In the genomic region with DNA sequence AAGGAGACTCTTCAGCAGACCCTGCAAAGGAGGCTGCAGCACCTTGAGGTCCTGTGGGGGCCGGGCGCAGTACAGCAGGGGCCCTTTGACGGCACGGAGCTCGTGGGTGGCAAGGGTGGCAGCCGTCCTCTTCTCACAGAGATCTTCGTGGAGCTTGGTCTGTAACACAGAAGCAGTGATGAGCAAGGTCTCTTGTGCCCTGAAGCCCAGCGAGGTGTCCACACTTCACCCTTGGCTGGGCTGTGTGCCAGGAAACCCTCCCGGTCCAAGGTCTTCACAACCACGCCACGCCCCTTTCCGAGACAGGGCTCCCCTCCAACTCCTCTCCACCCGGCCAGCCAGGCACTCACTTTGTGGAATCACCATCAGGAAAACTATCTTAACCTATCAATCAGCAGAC, we compare ENCODE assay signal across 1 cellular context.
TF ChIP-seq lines count a peak whose summit lies in the region.

No MANE protein-coding gene starts in this region.

TF ChIP-seq in HepG2, 621 proteins besides CTCF, POLR2A, EP300 and RAD21 (continues in another document):
- TF ChIP-seq PHF5A (CRISPR knock-in tag; IDR thresholded peaks at IDR 0.05; ENCODE audit: low read depth, unreplicated experiment), result peak; percentile 40
- TF ChIP-seq, protein P1, sequence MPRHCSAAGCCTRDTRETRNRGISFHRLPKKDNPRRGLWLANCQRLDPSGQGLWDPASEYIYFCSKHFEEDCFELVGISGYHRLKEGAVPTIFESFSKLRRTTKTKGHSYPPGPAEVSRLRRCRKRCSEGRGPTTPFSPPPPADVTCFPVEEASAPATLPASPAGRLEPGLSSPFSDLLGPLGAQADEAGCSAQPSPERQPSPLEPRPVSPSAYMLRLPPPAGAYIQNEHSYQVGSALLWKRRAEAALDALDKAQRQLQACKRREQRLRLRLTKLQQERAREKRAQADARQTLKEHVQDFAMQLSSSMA (CRISPR knock-in tag; IDR thresholded peaks at IDR 0.05), result 0 out of 2 replicates have a peak, but pooled peaks have one; percentile 45
- peak; percentile 39; the same call in 1 of the 2 replicates for TF ChIP-seq MED1 (CRISPR knock-in tag; IDR thresholded peaks at IDR 0.05)
- TF ChIP-seq NFYC (CRISPR knock-in tag; IDR thresholded peaks at IDR 0.05), result no peak
- TF ChIP-seq PATZ1 (CRISPR knock-in tag; IDR thresholded peaks at IDR 0.05), result peak; percentile 33
- no peak for TF ChIP-seq ZNF549 (CRISPR knock-in tag; IDR thresholded peaks at IDR 0.05)
- TF ChIP-seq HNF4A (CRISPR knock-in tag; IDR thresholded peaks at IDR 0.05), result peak; percentile 72
- TF ChIP-seq, protein P2, sequence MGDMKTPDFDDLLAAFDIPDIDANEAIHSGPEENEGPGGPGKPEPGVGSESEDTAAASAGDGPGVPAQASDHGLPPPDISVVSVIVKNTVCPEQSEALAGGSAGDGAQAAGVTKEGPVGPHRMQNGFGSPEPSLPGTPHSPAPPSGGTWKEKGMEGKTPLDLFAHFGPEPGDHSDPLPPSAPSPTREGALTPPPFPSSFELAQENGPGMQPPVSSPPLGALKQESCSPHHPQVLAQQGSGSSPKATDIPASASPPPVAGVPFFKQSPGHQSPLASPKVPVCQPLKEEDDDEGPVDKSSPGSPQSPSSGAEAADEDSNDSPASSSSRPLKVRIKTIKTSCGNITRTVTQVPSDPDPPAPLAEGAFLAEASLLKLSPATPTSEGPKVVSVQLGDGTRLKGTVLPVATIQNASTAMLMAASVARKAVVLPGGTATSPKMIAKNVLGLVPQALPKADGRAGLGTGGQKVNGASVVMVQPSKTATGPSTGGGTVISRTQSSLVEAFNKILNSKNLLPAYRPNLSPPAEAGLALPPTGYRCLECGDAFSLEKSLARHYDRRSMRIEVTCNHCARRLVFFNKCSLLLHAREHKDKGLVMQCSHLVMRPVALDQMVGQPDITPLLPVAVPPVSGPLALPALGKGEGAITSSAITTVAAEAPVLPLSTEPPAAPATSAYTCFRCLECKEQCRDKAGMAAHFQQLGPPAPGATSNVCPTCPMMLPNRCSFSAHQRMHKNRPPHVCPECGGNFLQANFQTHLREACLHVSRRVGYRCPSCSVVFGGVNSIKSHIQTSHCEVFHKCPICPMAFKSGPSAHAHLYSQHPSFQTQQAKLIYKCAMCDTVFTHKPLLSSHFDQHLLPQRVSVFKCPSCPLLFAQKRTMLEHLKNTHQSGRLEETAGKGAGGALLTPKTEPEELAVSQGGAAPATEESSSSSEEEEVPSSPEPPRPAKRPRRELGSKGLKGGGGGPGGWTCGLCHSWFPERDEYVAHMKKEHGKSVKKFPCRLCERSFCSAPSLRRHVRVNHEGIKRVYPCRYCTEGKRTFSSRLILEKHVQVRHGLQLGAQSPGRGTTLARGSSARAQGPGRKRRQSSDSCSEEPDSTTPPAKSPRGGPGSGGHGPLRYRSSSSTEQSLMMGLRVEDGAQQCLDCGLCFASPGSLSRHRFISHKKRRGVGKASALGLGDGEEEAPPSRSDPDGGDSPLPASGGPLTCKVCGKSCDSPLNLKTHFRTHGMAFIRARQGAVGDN (CRISPR knock-in tag; IDR thresholded peaks at IDR 0.05), result peak; percentile 74
- peak; percentile 41; the same call in 1 of the 2 replicates for TF ChIP-seq RXRA (CRISPR knock-in tag; IDR thresholded peaks at IDR 0.05)
- peak; percentile 20 for TF ChIP-seq HNRNPLL (IDR thresholded peaks at IDR 0.05; ENCODE audit: low read depth, low read length, poor library complexity, severe bottlenecking)
- TF ChIP-seq, protein P3, sequence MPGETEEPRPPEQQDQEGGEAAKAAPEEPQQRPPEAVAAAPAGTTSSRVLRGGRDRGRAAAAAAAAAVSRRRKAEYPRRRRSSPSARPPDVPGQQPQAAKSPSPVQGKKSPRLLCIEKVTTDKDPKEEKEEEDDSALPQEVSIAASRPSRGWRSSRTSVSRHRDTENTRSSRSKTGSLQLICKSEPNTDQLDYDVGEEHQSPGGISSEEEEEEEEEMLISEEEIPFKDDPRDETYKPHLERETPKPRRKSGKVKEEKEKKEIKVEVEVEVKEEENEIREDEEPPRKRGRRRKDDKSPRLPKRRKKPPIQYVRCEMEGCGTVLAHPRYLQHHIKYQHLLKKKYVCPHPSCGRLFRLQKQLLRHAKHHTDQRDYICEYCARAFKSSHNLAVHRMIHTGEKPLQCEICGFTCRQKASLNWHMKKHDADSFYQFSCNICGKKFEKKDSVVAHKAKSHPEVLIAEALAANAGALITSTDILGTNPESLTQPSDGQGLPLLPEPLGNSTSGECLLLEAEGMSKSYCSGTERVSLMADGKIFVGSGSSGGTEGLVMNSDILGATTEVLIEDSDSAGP (CRISPR knock-in tag; IDR thresholded peaks at IDR 0.05; ENCODE audit: borderline replicate concordance), result peak; percentile 5; the same call in 1 of the 2 replicates
- TF ChIP-seq MAZ (IDR thresholded peaks at IDR 0.05; ENCODE audit: borderline replicate concordance, low read depth, low read length), result no peak
- 0 out of 2 replicates have a peak, but pooled peaks have one; percentile 19 for TF ChIP-seq MAZ (CRISPR knock-in tag; IDR thresholded peaks at IDR 0.05; ENCODE audit: low read depth)
- TF ChIP-seq HNRNPL (IDR thresholded peaks at IDR 0.05; ENCODE audit: low read depth, low read length), result 0 out of 2 replicates have a peak, but pooled peaks have one; percentile 72
- peak; percentile 37; the same call in 1 of the 2 replicates for TF ChIP-seq SIN3A (IDR thresholded peaks at IDR 0.05; ENCODE audit: borderline replicate concordance, low read depth, low read length)
- TF ChIP-seq PRPF4 (IDR thresholded peaks at IDR 0.05; ENCODE audit: low read depth, low read length, poor library complexity, severe bottlenecking), result no peak
- peak; percentile 34; the same call in 1 of the 2 replicates for TF ChIP-seq NR2C2 (CRISPR knock-in tag; IDR thresholded peaks at IDR 0.05; ENCODE audit: borderline replicate concordance)
- TF ChIP-seq ZNF788 (CRISPR knock-in tag; IDR thresholded peaks at IDR 0.05; ENCODE audit: borderline replicate concordance), result 0 out of 2 replicates have a peak, but pooled peaks have one; percentile 23
- TF ChIP-seq ZMAT3 (CRISPR knock-in tag; conservative IDR thresholded peaks at IDR 0.05), result 0 out of 2 replicates have a peak, but pooled peaks have one; percentile 38
- peak; percentile 40; the same call in 1 of the 2 replicates for TF ChIP-seq UBTF (CRISPR knock-in tag; IDR thresholded peaks at IDR 0.05)
- TF ChIP-seq CREB1 (IDR thresholded peaks at IDR 0.05), result no peak
- no peak for TF ChIP-seq CREB1 (CRISPR knock-in tag; IDR thresholded peaks at IDR 0.05)
- TF ChIP-seq, protein P4, sequence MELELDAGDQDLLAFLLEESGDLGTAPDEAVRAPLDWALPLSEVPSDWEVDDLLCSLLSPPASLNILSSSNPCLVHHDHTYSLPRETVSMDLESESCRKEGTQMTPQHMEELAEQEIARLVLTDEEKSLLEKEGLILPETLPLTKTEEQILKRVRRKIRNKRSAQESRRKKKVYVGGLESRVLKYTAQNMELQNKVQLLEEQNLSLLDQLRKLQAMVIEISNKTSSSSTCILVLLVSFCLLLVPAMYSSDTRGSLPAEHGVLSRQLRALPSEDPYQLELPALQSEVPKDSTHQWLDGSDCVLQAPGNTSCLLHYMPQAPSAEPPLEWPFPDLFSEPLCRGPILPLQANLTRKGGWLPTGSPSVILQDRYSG (CRISPR knock-in tag; IDR thresholded peaks at IDR 0.05), result no peak
- no peak for TF ChIP-seq ZNF350 (CRISPR knock-in tag; IDR thresholded peaks at IDR 0.05; ENCODE audit: borderline replicate concordance, low read depth)
- TF ChIP-seq ARID3A (IDR thresholded peaks at IDR 0.05; ENCODE audit: low read depth, low read length), result no peak
- TF ChIP-seq ZNF230 (CRISPR knock-in tag; IDR thresholded peaks at IDR 0.05), result no peak
- no peak for TF ChIP-seq ZNF460 (CRISPR knock-in tag; IDR thresholded peaks at IDR 0.05; ENCODE audit: borderline replicate concordance)
- TF ChIP-seq SAP130 (CRISPR knock-in tag; IDR thresholded peaks at IDR 0.05; ENCODE audit: low read depth), result peak; percentile 30; the same call in 1 of the 2 replicates
- no peak for TF ChIP-seq FOXJ3 (CRISPR knock-in tag; IDR thresholded peaks at IDR 0.05; ENCODE audit: borderline replicate concordance)
- peak; percentile 31 for TF ChIP-seq SKI (IDR thresholded peaks at IDR 0.05; ENCODE audit: partially characterized antibody)
- TF ChIP-seq SOX6 (IDR thresholded peaks at IDR 0.05), result no peak
- TF ChIP-seq SOX6 (CRISPR knock-in tag; IDR thresholded peaks at IDR 0.05), result peak; percentile 45; the same call in 1 of the 2 replicates
- no peak for TF ChIP-seq SATB2 (CRISPR knock-in tag; IDR thresholded peaks at IDR 0.05)
- TF ChIP-seq ZFP37 (CRISPR knock-in tag; IDR thresholded peaks at IDR 0.05; ENCODE audit: borderline replicate concordance), result no peak
- TF ChIP-seq NFYB (CRISPR knock-in tag; IDR thresholded peaks at IDR 0.05), result no peak
- TF ChIP-seq PAWR (CRISPR knock-in tag; IDR thresholded peaks at IDR 0.05; ENCODE audit: borderline replicate concordance), result no peak
- TF ChIP-seq, protein P5, sequence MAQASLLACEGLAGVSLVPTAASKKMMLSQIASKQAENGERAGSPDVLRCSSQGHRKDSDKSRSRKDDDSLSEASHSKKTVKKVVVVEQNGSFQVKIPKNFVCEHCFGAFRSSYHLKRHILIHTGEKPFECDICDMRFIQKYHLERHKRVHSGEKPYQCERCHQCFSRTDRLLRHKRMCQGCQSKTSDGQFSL (CRISPR knock-in tag; IDR thresholded peaks at IDR 0.05), result no peak
- TF ChIP-seq ZNF761 (CRISPR knock-in tag; conservative IDR thresholded peaks at IDR 0.05), result no peak
- peak; percentile 40; the same call in 1 of the 2 replicates for TF ChIP-seq GATAD2A (CRISPR knock-in tag; IDR thresholded peaks at IDR 0.05)
- TF ChIP-seq TBX2 (CRISPR knock-in tag; IDR thresholded peaks at IDR 0.05; ENCODE audit: borderline replicate concordance), result 0 out of 2 replicates have a peak, but pooled peaks have one; percentile 27
- TF ChIP-seq KDM2A (CRISPR knock-in tag; IDR thresholded peaks at IDR 0.05; ENCODE audit: borderline replicate concordance, low read depth), result peak; percentile 24; the same call in 1 of the 2 replicates
- no peak for TF ChIP-seq CC2D1A (CRISPR knock-in tag; IDR thresholded peaks at IDR 0.05)
- 0 out of 2 replicates have a peak, but pooled peaks have one; percentile 37 for TF ChIP-seq SALL1 (CRISPR knock-in tag; IDR thresholded peaks at IDR 0.05)
- TF ChIP-seq ZNF607 (CRISPR knock-in tag; IDR thresholded peaks at IDR 0.05; ENCODE audit: borderline replicate concordance), result no peak; the same call in 1 of the 2 replicates
- TF ChIP-seq SP4 (CRISPR knock-in tag; IDR thresholded peaks at IDR 0.05), result peak; percentile 50; the same call in 1 of the 2 replicates
- TF ChIP-seq MXI1 (IDR thresholded peaks at IDR 0.05; ENCODE audit: borderline replicate concordance, low read depth, low read length), result peak; percentile 50; the same call in 1 of the 3 replicates
- TF ChIP-seq ZNF30 (CRISPR knock-in tag; IDR thresholded peaks at IDR 0.05), result no peak
- peak; percentile 44; the same call in 1 of the 2 replicates for TF ChIP-seq MAX (IDR thresholded peaks at IDR 0.05)
- no peak for TF ChIP-seq TFAP4 (IDR thresholded peaks at IDR 0.05; ENCODE audit: borderline replicate concordance, low read depth)
- no peak for TF ChIP-seq ZNF329 (CRISPR knock-in tag; IDR thresholded peaks at IDR 0.05; ENCODE audit: low read depth)
